In genomic region chr18:33560686-33561370, GRCh38 we compare ENCODE assay signal across 9 cellular contexts. TPM values are rescaled to one million over a fixed set of nuclear protein-coding genes. Genes with fewer than 3 reads are reported as not detected.
DNase-seq lines count a peak whose midpoint lies in the region; ATAC-seq and TF ChIP-seq lines count a peak whose summit lies in the region.
"Had no signal": no experiment of that assay in that cellular context is flagged by ENCODE, and none has a peak within 500 bp of the region (broad histone marks: within the 10 kb centered on the region; RNA-seq: fewer than 3 reads in every experiment).

No MANE protein-coding gene starts in this region.

- H3K4me3 ChIP-seq in cardiac muscle cell (no peak overlapping the region), left ventricle myocardium inferior (no peak overlapping the region), brain microvascular endothelial cell (ENCODE audit: low read depth, low read length) (no peak overlapping the region)

- intact Hi-C loops in left ventricle myocardium inferior (cut with micrococcal nuclease) (no loop called here), left ventricle myocardium superior (cut with micrococcal nuclease) (no loop called here)

- in situ Hi-C loops in brain microvascular endothelial cell (cut with HindIII; ENCODE audit: low pct_ligation_motif_present, low sequenced_read_pairs), result no loop called here

- H3K4me1 ChIP-seq in cardiac muscle cell (ENCODE audit: low read depth) (peaks cover 27% of the 10 kb centered on the region), left ventricle myocardium inferior (no peaks in the 10 kb centered on the region)

- TF ChIP-seq CTCF in cardiac muscle cell (IDR thresholded peaks at IDR 0.05; ENCODE audit: low read depth, low read length), result no peak
- TF ChIP-seq CTCF in left ventricle myocardium inferior (IDR thresholded peaks at IDR 0.05; ENCODE audit: borderline replicate concordance), result no peak
- no peak for TF ChIP-seq CTCF in brain microvascular endothelial cell (IDR thresholded peaks at IDR 0.05; ENCODE audit: low read depth, low read length, missing control alignments)
- no peak for TF ChIP-seq CTCF in GM20000 (IDR thresholded peaks at IDR 0.05; ENCODE audit: extremely low read depth, missing control alignments)

- peak overlapping the region; percentile 83 for H3K27ac ChIP-seq in cardiac muscle cell
- H3K27ac ChIP-seq in left ventricle myocardium inferior (replicated peaks), result no peak overlapping the region
- no peak overlapping the region for H3K27ac ChIP-seq in brain microvascular endothelial cell

- ATAC-seq in HG03565 (IDR thresholded peaks at IDR 0.05; ENCODE audit: unreplicated experiment) (peak; percentile 82), left ventricle myocardium superior (no peak)

- DNase-seq in cardiac muscle cell (ENCODE audit: low read depth in 1 of 2, low spot score in 1 of 2) (peak; percentile 37 to 53), left ventricle myocardium inferior (no peak), brain microvascular endothelial cell (peak; percentile 70), NCI-H2227 (lab: John Stamatoyannopoulos, UW; ENCODE audit: unreplicated experiment) (no peak), GM20000 (ENCODE audit: low spot score) (no peak), left ventricle myocardium superior (no peak), DMS 273 treated with DMSO at 0.1 percent for 48 hours (lab: John Stamatoyannopoulos, UW) (no peak)
- DNase-seq: CD8-positive, alpha-beta memory T cell had no signal

- H3K9me3 ChIP-seq in cardiac muscle cell (ENCODE audit: low read depth) (no peaks in the 10 kb centered on the region), left ventricle myocardium inferior (replicated peaks) (no peaks in the 10 kb centered on the region)

- H3K36me3 ChIP-seq in cardiac muscle cell (no peaks in the 10 kb centered on the region), left ventricle myocardium inferior (no peaks in the 10 kb centered on the region), brain microvascular endothelial cell (replicated peaks) (no peaks in the 10 kb centered on the region)

- no peaks in the 10 kb centered on the region for H3K27me3 ChIP-seq in cardiac muscle cell
- H3K27me3 ChIP-seq in left ventricle myocardium inferior (ENCODE audit: low read depth), result no peaks in the 10 kb centered on the region
- H3K27me3 ChIP-seq in brain microvascular endothelial cell (replicated peaks), result no peaks in the 10 kb centered on the region

RNA-seq across cellular contexts. Expression of gene ASXL3, which starts 17.2 kb away (rescaled TPM):
- 8.0 and 10.0 TPM in 2 replicates for total RNA-seq in cardiac muscle cell
- 6.1 and 8.3 TPM in 2 replicates for polyA plus RNA-seq in cardiac muscle cell
- total RNA-seq in left ventricle myocardium inferior, result 6.7 TPM
- total RNA-seq in left ventricle myocardium superior, result 4.3 TPM
- total RNA-seq: CD8-positive, alpha-beta memory T cell had no signal
- polyA plus RNA-seq: CD8-positive, alpha-beta memory T cell had no signal

Comparison
In these comparisons a context has a peak if more than half of its experiments do, and no peak if none do; other contexts are left out.
1. DNase-seq: peak in cardiac muscle cell (2 of 2) and brain microvascular endothelial cell (single experiment); none in left ventricle myocardium inferior (single experiment), NCI-H2227 (single experiment), GM20000 (single experiment), left ventricle myocardium superior (single experiment) and DMS 273 treated with DMSO at 0.1 percent for 48 hours (single experiment).